Comparison of ENCODE assay signal across 22 cellular contexts in the genomic region with DNA sequence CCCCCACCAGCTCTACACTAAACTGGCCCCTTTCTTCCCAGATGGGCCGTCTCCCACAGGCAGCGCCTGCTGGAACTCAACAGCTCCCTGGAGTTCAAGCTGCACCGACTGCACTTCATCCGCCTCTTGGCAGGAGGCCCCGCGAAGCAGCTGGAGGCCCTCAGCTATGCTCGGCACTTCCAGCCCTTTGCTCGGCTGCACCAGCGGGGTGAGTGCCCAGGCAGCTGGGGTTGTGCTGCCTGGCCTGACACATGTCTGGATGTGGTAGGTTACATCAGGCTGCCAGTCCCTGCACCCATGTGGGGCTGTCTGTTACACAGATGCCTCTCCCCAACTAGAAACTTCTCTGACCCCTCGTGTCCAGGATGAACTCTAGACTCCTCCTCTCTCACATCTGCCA. TPM values are rescaled to one million over a fixed set of nuclear protein-coding genes. Genes with fewer than 3 reads are reported as not detected.
DNase-seq lines count a peak whose midpoint lies in the region; ATAC-seq and TF ChIP-seq lines count a peak whose summit lies in the region.
"Had no signal": no experiment of that assay in that cellular context is flagged by ENCODE, and none has a peak within 500 bp of the region (broad histone marks: within the 10 kb centered on the region; RNA-seq: fewer than 3 reads in every experiment).

No MANE protein-coding gene starts in this region.

- no peaks in the 10 kb centered on the region for H3K27me3 ChIP-seq in CD4-positive, CD25-positive, alpha-beta regulatory T cell (ENCODE audit: control insufficient read depth, insufficient read depth, low read length)
- H3K27me3 ChIP-seq in tibial nerve = no peaks in the 10 kb centered on the region
- H3K27me3 ChIP-seq: BE2C, esophagus muscularis mucosa had no signal

- H3K9me3 ChIP-seq in CD4-positive, CD25-positive, alpha-beta regulatory T cell (ENCODE audit: control insufficient read depth in 2 of 2, low read length in 2 of 2) = no peaks in the 10 kb centered on the region
- no peaks in the 10 kb centered on the region for H3K9me3 ChIP-seq in tibial nerve
- H3K9me3 ChIP-seq: BE2C, esophagus muscularis mucosa had no signal

- H3K4me3 Mint-ChIP-seq in CD4-positive, CD25-positive, alpha-beta regulatory T cell = peak overlapping the region in 1 of 4 donors; percentile 27

- peak overlapping the region in 2 of 3 donors; percentile 43 to 59 for H3K27ac Mint-ChIP-seq in CD4-positive, CD25-positive, alpha-beta regulatory T cell

- peaks cover 0 to 6% (median 5%) of the 10 kb centered on the region in 4 donors for H3K4me1 Mint-ChIP-seq in CD4-positive, CD25-positive, alpha-beta regulatory T cell

- TF ChIP-seq CTCF in fibroblast of villous mesenchyme (IDR thresholded peaks at IDR 0.05; ENCODE audit: insufficient read depth, low read depth, low read length) (no peak), tibial nerve (IDR thresholded peaks at IDR 0.05) (no peak)

- no peak for DNase-seq in CD4-positive, CD25-positive, alpha-beta regulatory T cell
- DNase-seq in NCI-H446 (lab: John Stamatoyannopoulos, UW) (peak; percentile 8 to 71), fibroblast of villous mesenchyme (ENCODE audit: low read depth) (peak; percentile 38), mucosa of gallbladder (ENCODE audit: low spot score) (peak; percentile 73), NCI-H2029 treated with DMSO at 0.1 percent for 48 hours (lab: John Stamatoyannopoulos, UW) (no peak), SW480 (ENCODE audit: low spot score) (no peak), NCI-H82 treated with DMSO at 0.1 percent for 48 hours (lab: John Stamatoyannopoulos, UW; ENCODE audit: unreplicated experiment) (no peak), tibial nerve (ENCODE audit: low spot score in 2 of 2) (no peak)
- DNase-seq: activated CD8-positive, alpha-beta memory T cell treated with anti-CD3 and anti-CD28 coated beads for 24 hours; activated effector memory CD4-positive, alpha-beta T cell treated with anti-CD3 and anti-CD28 coated beads, Interleukin-2, amount 50 U/mL, for 16 hours; BE2C; dermis blood vessel endothelial cell; DMS79; NCI-H1092; NCI-H345; stimulated activated naive CD4-positive, alpha-beta T cell treated with Interleukin-2 at 50 U/mL for 16 hours had no signal

- WGBS in tibial nerve, 2 donors = 68 to 75% methylated on average over 6 to 7 of the region's 10 CpGs

- no peak for TF ChIP-seq EP300 in tibial nerve (IDR thresholded peaks at IDR 0.05)

- peaks cover 64% of the 10 kb centered on the region for H3K36me3 ChIP-seq in CD4-positive, CD25-positive, alpha-beta regulatory T cell (ENCODE audit: control insufficient read depth, insufficient read depth, low read length)
- H3K36me3 ChIP-seq in tibial nerve = peaks cover 0 to 97% (median 27%) of the 10 kb centered on the region in 3 donors

- no peak overlapping the region for H3K27ac ChIP-seq in CD4-positive, CD25-positive, alpha-beta regulatory T cell (ENCODE audit: insufficient read depth, low read length, poor library complexity, severe bottlenecking)
- no peak overlapping the region for H3K27ac ChIP-seq in tibial nerve

- H3K4me1 ChIP-seq in CD4-positive, CD25-positive, alpha-beta regulatory T cell (ENCODE audit: control insufficient read depth, insufficient read depth, low read length, poor library complexity, severe bottlenecking) = no peaks in the 10 kb centered on the region
- peaks cover 0 to under 1% (median 0%) of the 10 kb centered on the region in 4 donors for H3K4me1 ChIP-seq in tibial nerve
- H3K4me1 ChIP-seq: BE2C had no signal

- ATAC-seq in CD4-positive, CD25-positive, alpha-beta regulatory T cell (ENCODE audit: low read depth in 2 of 2) = no peak
- ATAC-seq: SK-N-SH treated with all-trans-retinoic acid at 6 μM for 48 hours had no signal

- H3K27me3 Mint-ChIP-seq in CD4-positive, CD25-positive, alpha-beta regulatory T cell = no peaks in the 10 kb centered on the region

- TF ChIP-seq POLR2A in tibial nerve (IDR thresholded peaks at IDR 0.05) = no peak

- H3K4me3 ChIP-seq in CD4-positive, CD25-positive, alpha-beta regulatory T cell (ENCODE audit: low read depth, low read length) = no peak overlapping the region
- no peak overlapping the region for H3K4me3 ChIP-seq in fibroblast of villous mesenchyme (ENCODE audit: low read depth, low read length)
- H3K4me3 ChIP-seq in tibial nerve = no peak overlapping the region
- H3K4me3 ChIP-seq: esophagus muscularis mucosa had no signal

- no peaks in the 10 kb centered on the region for H3K9me3 Mint-ChIP-seq in CD4-positive, CD25-positive, alpha-beta regulatory T cell

- H3K36me3 Mint-ChIP-seq in CD4-positive, CD25-positive, alpha-beta regulatory T cell = peaks cover 42% of the 10 kb centered on the region

RNA-seq across cellular contexts. Expression of gene NHP2, which starts 9.8 kb away (rescaled TPM):
- total RNA-seq in CD4-positive, CD25-positive, alpha-beta regulatory T cell = 43.7 TPM
- 100 to 1,000 TPM; 166 to 198 (median 170) TPM for polyA plus RNA-seq in CD4-positive, CD25-positive, alpha-beta regulatory T cell
- total RNA-seq in fibroblast of villous mesenchyme (88.1 and 102 TPM in 2 replicates), mucosa of gallbladder (69.4 TPM), tibial nerve (100 to 1,000 TPM; 139 to 290 (median 159) TPM)

RNA-seq across cellular contexts. Expression of gene RMND5B, which starts 13.1 kb away (rescaled TPM):
- 22.0 TPM for total RNA-seq in CD4-positive, CD25-positive, alpha-beta regulatory T cell
- polyA plus RNA-seq in CD4-positive, CD25-positive, alpha-beta regulatory T cell = 10 to 100 TPM; 32.8 to 39.9 (median 35.7) TPM
- total RNA-seq in fibroblast of villous mesenchyme (22.0 and 22.9 TPM in 2 replicates), mucosa of gallbladder (43.7 TPM), tibial nerve (10 to 100 TPM; 43.1 to 58.8 (median 53.0) TPM)

RNA-seq across cellular contexts. Expression of gene N4BP3, which starts 30.6 kb away (rescaled TPM):
- 2.5 TPM for total RNA-seq in CD4-positive, CD25-positive, alpha-beta regulatory T cell
- polyA plus RNA-seq in CD4-positive, CD25-positive, alpha-beta regulatory T cell = under 1 TPM; 0.07 to 0.41 (median 0.34) TPM
- total RNA-seq in fibroblast of villous mesenchyme (0.43 and 0.64 TPM in 2 replicates), mucosa of gallbladder (1.2 TPM), tibial nerve (1 to 10 TPM in 1 of 4 donors, under 1 TPM in 3; 0.84 to 1.3 (median 0.94) TPM)

RNA-seq across cellular contexts. Expression of gene GMCL2, which starts 43.3 kb away (rescaled TPM):
- not detected for total RNA-seq in CD4-positive, CD25-positive, alpha-beta regulatory T cell
- polyA plus RNA-seq in CD4-positive, CD25-positive, alpha-beta regulatory T cell = under 1 TPM in 1 of 4 donors, not detected in 3; 0.11 TPM
- not detected in 2 replicates for total RNA-seq in fibroblast of villous mesenchyme
- total RNA-seq in mucosa of gallbladder = not detected
- total RNA-seq in tibial nerve = not detected
- total RNA-seq: astrocyte, dermis blood vessel endothelial cell, esophagus muscularis mucosa, mesenteric fat pad, OCI-LY7, omental fat pad had no signal

Comparison
In these comparisons a context has a peak if more than half of its experiments do, and no peak if none do; other contexts are left out.
1. DNase-seq: peak in NCI-H446 (2 of 2), fibroblast of villous mesenchyme (single experiment) and mucosa of gallbladder (single experiment); none in CD4-positive, CD25-positive, alpha-beta regulatory T cell (0 of 3), NCI-H2029 treated with DMSO at 0.1 percent for 48 hours (single experiment), SW480 (single experiment), NCI-H82 treated with DMSO at 0.1 percent for 48 hours (single experiment) and tibial nerve (0 of 2).